In genomic region chr19:16527971-16528521, GRCh38 we compare ENCODE assay signal across 9 cellular contexts. TPM values are rescaled to one million over a fixed set of nuclear protein-coding genes. Genes with fewer than 3 reads are reported as not detected.
DNase-seq lines count a peak whose midpoint lies in the region; ATAC-seq, FAIRE-seq and TF ChIP-seq lines count a peak whose summit lies in the region.
"Had no signal": no experiment of that assay in that cellular context is flagged by ENCODE, and none has a peak within 500 bp of the region (broad histone marks: within the 10 kb centered on the region; RNA-seq: fewer than 3 reads in every experiment).

No MANE protein-coding gene starts in this region.

- H3K4ac ChIP-seq in neuronal stem cell (ENCODE audit: low read length), result no peak overlapping the region

- H4K8ac ChIP-seq in neuronal stem cell (ENCODE audit: low read depth, low read length), result no peak overlapping the region

- H3K36me3 ChIP-seq in bronchial epithelial cell (ENCODE audit: control insufficient read depth, insufficient read depth, low read length) (peaks cover 58% of the 10 kb centered on the region), pancreas (peaks cover 19 to 89% (median 89%) of the 10 kb centered on the region in 3 donors), neuronal stem cell (replicated peaks in 1 of 2; ENCODE audit: control insufficient read depth in 2 of 2, insufficient read depth in 2 of 2, low read length in 2 of 2) (peaks cover 81 to 99% of the 10 kb centered on the region in 2 donors)

- H2BK5ac ChIP-seq in neuronal stem cell (ENCODE audit: low read length), result no peak overlapping the region

- no peaks in the 10 kb centered on the region for H3K4me1 Mint-ChIP-seq in T-cell

- POLR2A ChIA-PET in T-cell (lab: Charles Lee), result interaction anchor here (0.6 to 0.8 kb wide), 3 partner anchors 30 to 52 kb away, joined by 3 to 6 read pairs (median 4); no protein-coding TSS in a partner anchor

- intact Hi-C loops in pancreas (cut with DNase I), result no loop called here

- peak in 2 of 4 experiments; percentile 57 to 59 for ATAC-seq in T-cell (replicated peaks in 1 of 4)
- peak in 3 of 4 donors; percentile 35 to 54 (median 53) for ATAC-seq in pancreas
- ATAC-seq in HG02623 (IDR thresholded peaks at IDR 0.05; ENCODE audit: unreplicated experiment), result no peak

- H2BK15ac ChIP-seq in neuronal stem cell (ENCODE audit: low read length), result no peak overlapping the region

- DNase-seq in T-cell (peak in 30 of 34 experiments; percentile 9 to 55 (median 38)), bronchial epithelial cell (ENCODE audit: low read depth) (no peak), pancreas (no peak), neuronal stem cell (ENCODE audit: low spot score) (no peak), NCI-H524 treated with DMSO at 0.1 percent for 48 hours (lab: John Stamatoyannopoulos, UW) (no peak), NCI-H1436 treated with DMSO at 0.1 percent for 48 hours (lab: John Stamatoyannopoulos, UW) (no peak)

- no peak overlapping the region for H3K4me3 Mint-ChIP-seq in T-cell

- no peak overlapping the region for H3K18ac ChIP-seq in neuronal stem cell (ENCODE audit: low read length)

- WGBS in pancreas, 2 donors, result 85 to 89% methylated on average over 12 of the region's 12 CpGs
- no CpG with 5 or more reads among the region's 12 CpGs for WGBS in neuronal stem cell (ENCODE audit: extremely low coverage in 2 of 2, insufficient read length in 2 of 2, insufficient replicate concordance in 1 of 2), 2 donors

- H2BK120ac ChIP-seq in neuronal stem cell (ENCODE audit: low read depth, low read length), result no peak overlapping the region

- H3K27me3 Mint-ChIP-seq in T-cell, result no peaks in the 10 kb centered on the region

- H3K14ac ChIP-seq in neuronal stem cell (ENCODE audit: low read length), result no peak overlapping the region

- H3K27ac ChIP-seq in pancreas, result no peak overlapping the region
- H3K27ac ChIP-seq in neuronal stem cell (replicated peaks; ENCODE audit: low read length), result no peak overlapping the region

- no peaks in the 10 kb centered on the region for H3K4me1 ChIP-seq in pancreas
- H3K4me1 ChIP-seq in neuronal stem cell (ENCODE audit: control insufficient read depth in 2 of 2, insufficient read depth in 1 of 2, low read depth in 1 of 2, low read length in 2 of 2), result no peaks in the 10 kb centered on the region

- peak; percentile 65; the same call in 1 of the 2 replicates for TF ChIP-seq CTCF in GM12875 (IDR thresholded peaks at IDR 0.05; ENCODE audit: borderline replicate concordance, insufficient read depth, low read depth, low read length)
- TF ChIP-seq CTCF in bronchial epithelial cell (IDR thresholded peaks at IDR 0.05; ENCODE audit: insufficient read depth, low read length, severe bottlenecking), result peak; percentile 53
- TF ChIP-seq CTCF in pancreas (IDR thresholded peaks at IDR 0.05), result peak in 1 of 4 donors; percentile 8

- H3K9me3 ChIP-seq in pancreas (no peaks in the 10 kb centered on the region), neuronal stem cell (replicated peaks in 1 of 2; ENCODE audit: control insufficient read depth in 2 of 2, insufficient read depth in 1 of 2, low read depth in 1 of 2, low read length in 2 of 2) (peaks cover 0 to 2% of the 10 kb centered on the region in 2 donors)

- no peak for FAIRE-seq in bronchial epithelial cell (lab: Jason Lieb, UNC)
- no peak for FAIRE-seq in pancreas (lab: Jason Lieb, UNC)

- H3K79me1 ChIP-seq in neuronal stem cell (ENCODE audit: low read depth, low read length), result peaks cover 15% of the 10 kb centered on the region

- no peak overlapping the region for H3K23ac ChIP-seq in neuronal stem cell (ENCODE audit: low read depth, low read length, poor library complexity)

- no peaks in the 10 kb centered on the region for H3K9me3 Mint-ChIP-seq in T-cell

- H3K9ac ChIP-seq in neuronal stem cell (ENCODE audit: low read depth, low read length, poor library complexity), result no peak overlapping the region

- no peak overlapping the region for H2BK12ac ChIP-seq in neuronal stem cell (ENCODE audit: low read length)

- no peak overlapping the region for H3K27ac Mint-ChIP-seq in T-cell

- H3K27me3 ChIP-seq in bronchial epithelial cell (ENCODE audit: control insufficient read depth, insufficient read depth, low read length), result no peaks in the 10 kb centered on the region
- H3K27me3 ChIP-seq in pancreas, result no peaks in the 10 kb centered on the region
- H3K27me3 ChIP-seq in neuronal stem cell (ENCODE audit: control insufficient read depth in 3 of 3, insufficient read depth in 3 of 3, low read depth in 1 of 3, low read length in 3 of 3), result no peaks in the 10 kb centered on the region

- no peak overlapping the region for H2AFZ ChIP-seq in neuronal stem cell (ENCODE audit: low read length)

- peaks cover 41% of the 10 kb centered on the region for H3K36me3 Mint-ChIP-seq in T-cell

- H3K4me3 ChIP-seq in GM12875 (ENCODE audit: low read depth, low read length) (no peak overlapping the region), bronchial epithelial cell (ENCODE audit: low read depth, low read length) (no peak overlapping the region), pancreas (no peak overlapping the region), neuronal stem cell (ENCODE audit: low read length in 2 of 2) (no peak overlapping the region)

- H2AK5ac ChIP-seq in neuronal stem cell (ENCODE audit: low read depth, low read length), result no peak overlapping the region

- CTCF ChIA-PET in T-cell (lab: Charles Lee), result interaction anchor here in 1 of 2 donors (1.0 kb wide), 1 partner anchor 17 kb away, joined by 3 read pairs; no protein-coding TSS in a partner anchor

- H3K4me2 ChIP-seq in neuronal stem cell (ENCODE audit: insufficient read depth, low read length, poor library complexity, severe bottlenecking), result no peak overlapping the region

- no peak overlapping the region for H4K91ac ChIP-seq in neuronal stem cell (ENCODE audit: low read depth, low read length, poor library complexity)

RNA-seq across cellular contexts. Expression of gene CHERP, which starts 14.2 kb away (rescaled TPM):
- total RNA-seq in T-cell (10 to 100 TPM; 52.6 to 76.7 (median 70.3) TPM), bronchial epithelial cell (2.4 and 5.8 TPM in 2 replicates), pancreas (10 to 100 TPM; 11.0 to 21.7 (median 16.6) TPM)
- polyA plus RNA-seq in pancreas, result 10 to 100 TPM; 23.8 to 26.8 TPM
- 40.7 TPM for polyA plus RNA-seq in neuronal stem cell (2013, experiment 1 of 2)
- polyA plus RNA-seq in neuronal stem cell (2013, experiment 2 of 2), result 40.6 TPM

RNA-seq across cellular contexts. Expression of gene C19orf44, which starts 31.9 kb away (rescaled TPM):
- total RNA-seq in T-cell, result 1 to 10 TPM; 2.3 to 4.6 (median 3.3) TPM
- 0.77 and 1.1 TPM in 2 replicates for total RNA-seq in bronchial epithelial cell
- 1 to 10 TPM; 1.9 to 5.1 (median 3.3) TPM for total RNA-seq in pancreas
- polyA plus RNA-seq in pancreas, result 1 to 10 TPM; 6.5 to 7.4 TPM
- polyA plus RNA-seq in neuronal stem cell (2013, experiment 1 of 2), result 4.7 TPM
- 4.7 TPM for polyA plus RNA-seq in neuronal stem cell (2013, experiment 2 of 2)

RNA-seq across cellular contexts. Expression of gene CALR3, which starts 32.1 kb away (rescaled TPM):
- total RNA-seq in T-cell (not detected), bronchial epithelial cell (0.26 and 0.51 TPM in 2 replicates), pancreas (not detected)
- polyA plus RNA-seq in pancreas, result under 1 TPM in 1 of 2 donors, not detected in 1; 0.07 TPM
- polyA plus RNA-seq in neuronal stem cell (2013, experiment 1 of 2), result 0.07 TPM
- 0.07 TPM for polyA plus RNA-seq in neuronal stem cell (2013, experiment 2 of 2)
- total RNA-seq: M059J had no signal

RNA-seq across cellular contexts. Expression of gene SLC35E1, which starts 44.2 kb away (rescaled TPM):
- total RNA-seq in T-cell, result 10 to 100 TPM; 32.7 to 67.5 (median 36.9) TPM
- total RNA-seq in bronchial epithelial cell, result 24.7 and 26.1 TPM in 2 replicates
- total RNA-seq in pancreas, result 10 to 100 TPM; 32.1 to 42.1 (median 35.5) TPM
- 10 to 100 TPM; 22.9 to 28.2 TPM for polyA plus RNA-seq in pancreas
- 23.9 TPM for polyA plus RNA-seq in neuronal stem cell (2013, experiment 1 of 2)
- 24.3 TPM for polyA plus RNA-seq in neuronal stem cell (2013, experiment 2 of 2)

RNA-seq across cellular contexts. Expression of gene EPS15L1, which starts 56.3 kb away (rescaled TPM):
- 10 to 100 TPM; 42.0 to 60.2 (median 57.7) TPM for total RNA-seq in T-cell
- 11.1 and 14.3 TPM in 2 replicates for total RNA-seq in bronchial epithelial cell
- 10 to 100 TPM; 14.8 to 21.1 (median 16.8) TPM for total RNA-seq in pancreas
- polyA plus RNA-seq in pancreas, result 10 to 100 TPM; 15.2 to 18.2 TPM
- 26.7 TPM for polyA plus RNA-seq in neuronal stem cell (2013, experiment 1 of 2)
- 25.4 TPM for polyA plus RNA-seq in neuronal stem cell (2013, experiment 2 of 2)

Comparison
In these comparisons a context has a peak if more than half of its experiments do, and no peak if none do; other contexts are left out.
1. DNase-seq: peak in T-cell (30 of 34); none in bronchial epithelial cell (single experiment), pancreas (0 of 6), neuronal stem cell (single experiment), NCI-H524 treated with DMSO at 0.1 percent for 48 hours (single experiment) and NCI-H1436 treated with DMSO at 0.1 percent for 48 hours (single experiment).